21 cellular contexts compared by ENCODE assay signal in genomic region chr10:80660736-80661135, GRCh38.
DNase-seq lines count a peak whose midpoint lies in the region; ATAC-seq and TF ChIP-seq lines count a peak whose summit lies in the region.
"Had no signal": no experiment of that assay in that cellular context is flagged by ENCODE, and none has a peak within 500 bp of the region (broad histone marks: within the 10 kb centered on the region; RNA-seq: fewer than 3 reads in every experiment).

No MANE protein-coding gene starts in this region.

- peak overlapping the region in 2 of 5 donors; percentile 53 to 55 for H3K27ac ChIP-seq in stomach
- H3K27ac ChIP-seq: colonic mucosa, uterus had no signal

- H3K9me3 ChIP-seq in mucosa of descending colon (no peaks in the 10 kb centered on the region), stomach (peaks cover 0 to 16% (median 9%) of the 10 kb centered on the region in 4 donors)
- H3K9me3 ChIP-seq: colonic mucosa, uterus had no signal

- TF ChIP-seq CTCF in mucosa of descending colon (IDR thresholded peaks at IDR 0.05) (no peak), stomach (IDR thresholded peaks at IDR 0.05) (no peak)

- in situ Hi-C loops in ACHN (cut with HindIII; ENCODE audit: low pct_ligation_motif_present, low pct_unique_long_range_greater_than_20kb, low sequenced_read_pairs), result no loop called here

- no peak for TF ChIP-seq EP300 in stomach (IDR thresholded peaks at IDR 0.05)

- intact Hi-C loops in mucosa of descending colon (cut with DNase I, micrococcal nuclease), result loop anchor here in 1 of 2 donors (10.0 kb wide), 1 partner anchor 264 kb away; no protein-coding TSS in a partner anchor
- intact Hi-C loops in stomach (cut with DNase I; ENCODE audit: low total_unique reads), result no loop called here

- H3K27me3 ChIP-seq in stomach, result peaks cover 0 to 4% (median 0%) of the 10 kb centered on the region in 3 donors
- H3K27me3 ChIP-seq: colonic mucosa, uterus had no signal

- 48 to 64% (median 62%) methylated on average over 7 of the region's 7 CpGs for WGBS in stomach, 5 donors

- no peak overlapping the region for H3K4me3 ChIP-seq in mucosa of descending colon
- no peak overlapping the region for H3K4me3 ChIP-seq in stomach
- H3K4me3 ChIP-seq: colonic mucosa, uterus had no signal

- peaks cover 2% of the 10 kb centered on the region for H3K4me1 ChIP-seq in mucosa of descending colon (ENCODE audit: low read depth)
- peaks cover 4 to 16% (median 10%) of the 10 kb centered on the region in 4 donors for H3K4me1 ChIP-seq in stomach
- H3K4me1 ChIP-seq: colonic mucosa, uterus had no signal

- no peak for TF ChIP-seq POLR2A in stomach (IDR thresholded peaks at IDR 0.05)

- H3K36me3 ChIP-seq in mucosa of descending colon (ENCODE audit: low read depth) (no peaks in the 10 kb centered on the region), stomach (no peaks in the 10 kb centered on the region)
- H3K36me3 ChIP-seq: colonic mucosa, uterus had no signal

- DNase-seq in Ammon's horn (ENCODE audit: low spot score), result peak; percentile 69
- peak; percentile 91 to 94 for DNase-seq in Kasumi-1 (lab: John Stamatoyannopoulos, UW)
- DNase-seq in SKM-1 treated with dmso at 0.1 percent for 144 hours (lab: John Stamatoyannopoulos, UW; ENCODE audit: unreplicated experiment), result peak; percentile 94
- DNase-seq in mucosa of descending colon, result peak in 1 of 3 donors; percentile 10
- DNase-seq in ACHN, result no peak
- no peak for DNase-seq in stomach
- DNase-seq in cortex of kidney (lab: John Stamatoyannopoulos, UW), result no peak
- DNase-seq: activated CD4-positive, alpha-beta T cell treated with anti-CD3 and anti-CD28 coated beads, Interleukin-2, amount 50 U/mL, for 4 hours; activated effector memory CD4-positive, alpha-beta T cell treated with Interleukin-2 at 50 U/mL for 16 hours; CD4-positive, alpha-beta T cell; colonic mucosa; DMS153; left colon; NCI-H1092; NCI-H2081; NCI-H446 treated with DMSO at 0.1 percent for 48 hours; occipital lobe; right cardiac atrium; stimulated activated CD4-positive, alpha-beta T cell treated with anti-CD3 and anti-CD28 coated beads, Interleukin-15, amount 100 ng/mL, for 24 hours; uterus had no signal

- ATAC-seq in mucosa of descending colon (peak; percentile 12), GM21528 (IDR thresholded peaks at IDR 0.05; ENCODE audit: low FRiP score, unreplicated experiment) (no peak)
- ATAC-seq: left colon had no signal

Comparison
In these comparisons a context has a peak if more than half of its experiments do, and no peak if none do; other contexts are left out.
1. DNase-seq: peak in Ammon's horn (single experiment), Kasumi-1 (2 of 2) and SKM-1 treated with dmso at 0.1 percent for 144 hours (single experiment); none in ACHN (single experiment), stomach (single experiment) and cortex of kidney (single experiment).